ENCODE assay signal across 21 cellular contexts in genomic region chr6:132527791-132528190, GRCh38. TPM values are rescaled to one million over a fixed set of nuclear protein-coding genes. Genes with fewer than 3 reads are reported as not detected.
DNase-seq lines count a peak whose midpoint lies in the region; ATAC-seq and TF ChIP-seq lines count a peak whose summit lies in the region.
"Had no signal": no experiment of that assay in that cellular context is flagged by ENCODE, and none has a peak within 500 bp of the region (broad histone marks: within the 10 kb centered on the region; RNA-seq: fewer than 3 reads in every experiment).

No MANE protein-coding gene starts in this region.

- ATAC-seq in HCT116 (peak; percentile 84), GM19351 (IDR thresholded peaks at IDR 0.05; ENCODE audit: unreplicated experiment) (no peak), GM19023 (IDR thresholded peaks at IDR 0.05; ENCODE audit: unreplicated experiment) (no peak)
- ATAC-seq: activated CD8-positive, alpha-beta memory T cell treated with anti-CD3 and anti-CD28 coated beads, Interleukin-2, amount 10 ng/mL, durations not matched to agents 7 days and 5 days; body of pancreas; naive thymus-derived CD4-positive, alpha-beta T cell had no signal

- no peaks in the 10 kb centered on the region for H3K9me3 ChIP-seq in HCT116 (ENCODE audit: control insufficient read depth in 1 of 2, insufficient read depth in 1 of 2, low read depth in 1 of 2, low read length in 2 of 2)
- H3K9me3 ChIP-seq in effector memory CD4-positive, alpha-beta T cell (ENCODE audit: control insufficient read depth, low read length) = no peaks in the 10 kb centered on the region
- H3K9me3 ChIP-seq: body of pancreas, Peyer's patch had no signal

- no peak overlapping the region for H3K9ac ChIP-seq in HCT116 (ENCODE audit: low read length)

- peak overlapping the region; percentile 87 for H2AFZ ChIP-seq in HCT116 (ENCODE audit: low read depth, low read length, poor library complexity, severe bottlenecking)

- peaks cover 12% of the 10 kb centered on the region; the same call in 1 of the 2 replicates for H3K27me3 ChIP-seq in HCT116 (ENCODE audit: insufficient read depth, low read length)
- no peaks in the 10 kb centered on the region for H3K27me3 ChIP-seq in kidney epithelial cell (ENCODE audit: control insufficient read depth, insufficient read depth, low read length)
- no peaks in the 10 kb centered on the region for H3K27me3 ChIP-seq in effector memory CD4-positive, alpha-beta T cell (replicated peaks; ENCODE audit: control insufficient read depth, insufficient read depth, low read length, poor library complexity, severe bottlenecking)
- H3K27me3 ChIP-seq: body of pancreas, Peyer's patch had no signal

- POLR2A ChIA-PET in HCT116 (lab: Charles Lee) = interaction anchor here (1.6 kb wide), 1 partner anchor 10 kb away, joined by 3 read pairs; no protein-coding TSS in a partner anchor

- TF ChIP-seq CTCF in HCT116 (IDR thresholded peaks at IDR 0.05 in 2 of 3, conservative IDR thresholded peaks at IDR 0.05 in 1 of 3; ENCODE audit: borderline replicate concordance in 1 of 3, insufficient read depth in 1 of 3, low read depth in 2 of 3, low read length in 2 of 3) (no peak), kidney epithelial cell (IDR thresholded peaks at IDR 0.05; ENCODE audit: insufficient read depth, low read length, poor library complexity, severe bottlenecking) (no peak)

- peak; percentile 14 for DNase-seq in DMS153 (lab: John Stamatoyannopoulos, UW)
- DNase-seq in HCT116 (ENCODE audit: low read depth, low spot score) = peak; percentile 83
- DNase-seq in RKO (ENCODE audit: low spot score) = peak; percentile 48
- peak; percentile 29 for DNase-seq in kidney epithelial cell (ENCODE audit: low read depth)
- no peak for DNase-seq in effector memory CD4-positive, alpha-beta T cell
- DNase-seq: activated CD8-positive, alpha-beta memory T cell treated with anti-CD3 and anti-CD28 coated beads, Interleukin-2, amount 10 ng/mL, durations not matched to agents 7 days and 5 days; activated gamma-delta T cell treated with Interleukin-2 at 50 U/mL for 16 hours; body of pancreas; CD4-positive, CD25-positive, alpha-beta regulatory T cell; dorsolateral prefrontal cortex; GF-D8; naive thymus-derived CD4-positive, alpha-beta T cell; NCI-H446 treated with DMSO at 0.1 percent for 48 hours; Peyer's patch; stimulated activated CD4-positive, alpha-beta T cell treated with anti-CD3 and anti-CD28 coated beads, Interleukin-12 subunit alpha, Interleukin-12 subunit beta, amount 100 ng/mL, for 4 hours had no signal

- TF ChIP-seq RAD21 in HCT116 (IDR thresholded peaks at IDR 0.05; ENCODE audit: low read depth) = no peak

- H3K9me2 ChIP-seq in HCT116 (ENCODE audit: insufficient read depth) = no peaks in the 10 kb centered on the region

- peaks cover 20 to 27% of the 10 kb centered on the region in 2 experiments for H3K4me1 ChIP-seq in HCT116 (ENCODE audit: control insufficient read depth in 1 of 2, insufficient read depth in 2 of 2, low read length in 2 of 2)
- no peaks in the 10 kb centered on the region for H3K4me1 ChIP-seq in effector memory CD4-positive, alpha-beta T cell (ENCODE audit: control insufficient read depth, insufficient read depth, low read length, poor library complexity, severe bottlenecking)
- H3K4me1 ChIP-seq: body of pancreas, Peyer's patch had no signal

- TF ChIP-seq POLR2A in HCT116 (IDR thresholded peaks at IDR 0.05; ENCODE audit: borderline replicate concordance, extremely low read depth, insufficient read depth, insufficient read length) = no peak

- H3K4me3 ChIP-seq in HCT116 (replicated peaks in 1 of 2; ENCODE audit: low read depth in 1 of 2, low read length in 2 of 2) (peak overlapping the region; percentile 9 to 38; a peak in 3 of 4 replicates), kidney epithelial cell (ENCODE audit: low read depth, low read length) (no peak overlapping the region)
- no peak overlapping the region for H3K4me3 ChIP-seq in effector memory CD4-positive, alpha-beta T cell (ENCODE audit: insufficient read depth, low read depth, low read length, poor library complexity, severe bottlenecking)
- H3K4me3 ChIP-seq: body of pancreas, dorsolateral prefrontal cortex, Peyer's patch had no signal

- CTCF ChIA-PET in HCT116 (lab: Charles Lee) = no interaction called here

- no peak overlapping the region for H3K27ac ChIP-seq in HCT116 (ENCODE audit: low read depth, low read length)
- H3K27ac ChIP-seq in effector memory CD4-positive, alpha-beta T cell (ENCODE audit: insufficient read depth, low read length, poor library complexity, severe bottlenecking) = no peak overlapping the region
- H3K27ac ChIP-seq: body of pancreas, dorsolateral prefrontal cortex, Peyer's patch had no signal

- H3K36me3 ChIP-seq in HCT116 (ENCODE audit: control insufficient read depth in 1 of 2, insufficient read depth in 2 of 2, low read length in 2 of 2) (no peaks in the 10 kb centered on the region), kidney epithelial cell (ENCODE audit: control insufficient read depth, insufficient read depth, low read length) (no peaks in the 10 kb centered on the region)
- no peaks in the 10 kb centered on the region for H3K36me3 ChIP-seq in effector memory CD4-positive, alpha-beta T cell (ENCODE audit: control insufficient read depth, insufficient read depth, low read length)
- H3K36me3 ChIP-seq: Peyer's patch had no signal

- H3K4me2 ChIP-seq in HCT116 (ENCODE audit: low read length) = peak overlapping the region; percentile 78

- RAD21 ChIA-PET in HCT116 (lab: Charles Lee; ENCODE audit: low non-redundant PET in 1 of 2, low total read pairs in 2 of 2, uncharacterized antibody in 2 of 2, unreplicated experiment in 2 of 2) = no interaction called here

- intact Hi-C loops in HCT116 (cut with micrococcal nuclease) = loop anchor here (5.0 kb wide), 1 partner anchor 285 kb away; the partner anchor contains the start of gene RPS12

- H3K79me2 ChIP-seq in HCT116 (ENCODE audit: insufficient read depth, low read length) = no peaks in the 10 kb centered on the region

- no peaks in the 10 kb centered on the region for H4K20me1 ChIP-seq in HCT116 (ENCODE audit: insufficient read depth)

- BruUV-seq in HCT116 (replicated peaks; lab: Mats Ljungman, UMichigan) = no TSS peak

TF ChIP-seq in HCT116, 20 proteins besides CTCF, POLR2A, EP300 and RAD21 (continues in another document):
- TF ChIP-seq EZH2 (IDR thresholded peaks at IDR 0.05) (no peak), JUND (IDR thresholded peaks at IDR 0.05) (peak; percentile 99), REST (IDR thresholded peaks at IDR 0.05; ENCODE audit: low read depth) (no peak), EGR1 (IDR thresholded peaks at IDR 0.05; ENCODE audit: low read depth) (no peak), FOSL1 (IDR thresholded peaks at IDR 0.05; ENCODE audit: low read depth) (peak; percentile 99), SIN3A (IDR thresholded peaks at IDR 0.05; ENCODE audit: low read depth) (peak; percentile 40; the same call in 1 of the 2 replicates), MAX (IDR thresholded peaks at IDR 0.05) (peak; percentile 51), YY1 (IDR thresholded peaks at IDR 0.05; ENCODE audit: extremely low read depth, insufficient replicate concordance, low read depth, low read length) (peak; percentile 21), CEBPB (IDR thresholded peaks at IDR 0.05; ENCODE audit: low read depth) (peak; percentile 50), SP1 (IDR thresholded peaks at IDR 0.05; ENCODE audit: low read depth) (peak; percentile 84), CBX3 (IDR thresholded peaks at IDR 0.05; ENCODE audit: low read depth) (peak; percentile 95), ZFX (IDR thresholded peaks at IDR 0.05) (no peak), EZH2phosphoT487 (IDR thresholded peaks at IDR 0.05; ENCODE audit: borderline replicate concordance) (no peak), SRF (IDR thresholded peaks at IDR 0.05; ENCODE audit: low read depth) (peak; percentile 69), POLR2AphosphoS5 (IDR thresholded peaks at IDR 0.05; ENCODE audit: low read depth, low read length) (peak; percentile 49; the same call in 1 of the 2 replicates)

RNA-seq across cellular contexts. Expression of gene TAAR9, which starts 10.3 kb away (rescaled TPM):
- total RNA-seq in HCT116 (2021; ENCODE audit: unreplicated experiment) (not detected), kidney epithelial cell (not detected in 2 replicates)
- not detected in 2 replicates for polyA plus RNA-seq in HCT116 (2012)
- total RNA-seq: activated CD8-positive, alpha-beta memory T cell treated with anti-CD3 and anti-CD28 coated beads, Interleukin-2, amount 10 ng/mL, durations not matched to agents 7 days and 5 days; body of pancreas; CD4-positive, CD25-positive, alpha-beta regulatory T cell; dorsolateral prefrontal cortex; liver; naive thymus-derived CD4-positive, alpha-beta T cell; Peyer's patch; progenitor cell of endocrine pancreas; T-helper 1 cell treated with Interleukin-12 subunit alpha and Interleukin-12 subunit beta and Interleukin-4 antibody, amounts not matched to agents 30 ng/mL and 1 ng/mL, for 36 hours had no signal
- polyA plus RNA-seq: CD4-positive, CD25-positive, alpha-beta regulatory T cell; IgD-negative memory B cell; liver; naive thymus-derived CD4-positive, alpha-beta T cell had no signal

RNA-seq across cellular contexts. Expression of gene STX7, which starts 14.9 kb away (rescaled TPM):
- 27.8 TPM for total RNA-seq in HCT116 (2021; ENCODE audit: unreplicated experiment)
- polyA plus RNA-seq in HCT116 (2012) = 15.5 and 16.3 TPM in 2 replicates
- total RNA-seq in kidney epithelial cell = 35.8 and 42.2 TPM in 2 replicates

RNA-seq across cellular contexts. Expression of gene TAAR8, which starts 24.7 kb away (rescaled TPM):
- total RNA-seq in HCT116 (2021; ENCODE audit: unreplicated experiment) (not detected), kidney epithelial cell (not detected in 2 replicates)
- not detected in 2 replicates for polyA plus RNA-seq in HCT116 (2012)
- total RNA-seq: activated CD8-positive, alpha-beta memory T cell treated with anti-CD3 and anti-CD28 coated beads, Interleukin-2, amount 10 ng/mL, durations not matched to agents 7 days and 5 days; body of pancreas; CD4-positive, CD25-positive, alpha-beta regulatory T cell; dorsolateral prefrontal cortex; liver; naive thymus-derived CD4-positive, alpha-beta T cell; Peyer's patch; progenitor cell of endocrine pancreas; T-helper 1 cell treated with Interleukin-12 subunit alpha and Interleukin-12 subunit beta and Interleukin-4 antibody, amounts not matched to agents 30 ng/mL and 1 ng/mL, for 36 hours had no signal
- polyA plus RNA-seq: CD4-positive, CD25-positive, alpha-beta regulatory T cell; IgD-negative memory B cell; liver; naive thymus-derived CD4-positive, alpha-beta T cell had no signal

RNA-seq across cellular contexts. Expression of gene TAAR6, which starts 42.3 kb away (rescaled TPM):
- not detected for total RNA-seq in HCT116 (2021; ENCODE audit: unreplicated experiment)
- not detected in 2 replicates for polyA plus RNA-seq in HCT116 (2012)
- not detected in 2 replicates for total RNA-seq in kidney epithelial cell
- total RNA-seq: activated CD8-positive, alpha-beta memory T cell treated with anti-CD3 and anti-CD28 coated beads, Interleukin-2, amount 10 ng/mL, durations not matched to agents 7 days and 5 days; body of pancreas; CD4-positive, CD25-positive, alpha-beta regulatory T cell; liver; naive thymus-derived CD4-positive, alpha-beta T cell; Peyer's patch; progenitor cell of endocrine pancreas; T-helper 1 cell treated with Interleukin-12 subunit alpha and Interleukin-12 subunit beta and Interleukin-4 antibody, amounts not matched to agents 30 ng/mL and 1 ng/mL, for 36 hours had no signal
- polyA plus RNA-seq: CD4-positive, CD25-positive, alpha-beta regulatory T cell; IgD-negative memory B cell; liver; naive thymus-derived CD4-positive, alpha-beta T cell had no signal

Comparison
In these comparisons a context has a peak if more than half of its experiments do, and no peak if none do; other contexts are left out.
1. DNase-seq: peak in DMS153 (single experiment), HCT116 (single experiment), RKO (single experiment) and kidney epithelial cell (single experiment); none in effector memory CD4-positive, alpha-beta T cell (0 of 3).
2. H3K4me3 ChIP-seq: peak in HCT116 (2 of 2); none in kidney epithelial cell (single experiment) and effector memory CD4-positive, alpha-beta T cell (single experiment).